ENCODE assay signal across 16 cellular contexts in genomic region chr7:134318443-134318842, GRCh38. TPM values are rescaled to one million over a fixed set of nuclear protein-coding genes. Genes with fewer than 3 reads are reported as not detected.
DNase-seq lines count a peak whose midpoint lies in the region; ATAC-seq and TF ChIP-seq lines count a peak whose summit lies in the region.
"Had no signal": no experiment of that assay in that cellular context is flagged by ENCODE, and none has a peak within 500 bp of the region (broad histone marks: within the 10 kb centered on the region; RNA-seq: fewer than 3 reads in every experiment).

No MANE protein-coding gene starts in this region.

- no peak overlapping the region; the same call in 1 of the 2 replicates for H2AFZ ChIP-seq in SK-N-SH (ENCODE audit: low read depth)

- H3K4me1 ChIP-seq in SK-N-SH (ENCODE audit: control insufficient read depth in 1 of 2, insufficient read depth in 2 of 2, low read depth in 1 of 2, low read length in 1 of 2) = peaks cover 4 to 21% of the 10 kb centered on the region in 2 experiments; a peak in 2 of 4 replicates

- no peaks in the 10 kb centered on the region for H3K9me3 ChIP-seq in SK-N-SH
- H3K9me3 ChIP-seq: BLaER1, HAP-1 had no signal

- H3K9ac ChIP-seq in SK-N-SH = no peak overlapping the region
- H3K9ac ChIP-seq: BLaER1 had no signal

- no peak for ATAC-seq in HG02678 (IDR thresholded peaks at IDR 0.05; ENCODE audit: unreplicated experiment)
- ATAC-seq: CD8-positive, alpha-beta T cell had no signal

- H3K27ac ChIP-seq in SK-N-SH (ENCODE audit: low read depth in 2 of 2, low read length in 1 of 2) = peak overlapping the region in 1 of 2 experiments; percentile 62; a peak in 2 of 4 replicates
- H3K27ac ChIP-seq: BLaER1, HL-60 had no signal

- peak; percentile 62 for DNase-seq in AG10803 (ENCODE audit: low read depth)
- peak; percentile 18 for DNase-seq in EH (ENCODE audit: low read depth)
- DNase-seq in SK-N-SH = peak; percentile 31
- peak; percentile 6 for DNase-seq in fibroblast of the aortic adventitia (ENCODE audit: low read depth)
- DNase-seq in germinal center (ENCODE audit: low spot score) = no peak
- DNase-seq in activated naive CD4-positive, alpha-beta T cell treated with anti-CD3 and anti-CD28 coated beads for 36 hours = no peak
- DNase-seq: AML-193; Calu3; CD8-positive, alpha-beta T cell; DMS79 treated with DMSO at 0.1 percent for 48 hours; EL had no signal

- H3K36me3 ChIP-seq in SK-N-SH (replicated peaks in 1 of 2; ENCODE audit: control insufficient read depth in 1 of 2, insufficient read depth in 2 of 2, low read length in 1 of 2) = peaks cover 0 to 3% of the 10 kb centered on the region in 2 experiments
- H3K36me3 ChIP-seq: BLaER1, HAP-1 had no signal

- peak in 1 of 2 experiments; percentile 62; a peak in 2 of 4 replicates for TF ChIP-seq EP300 in SK-N-SH (IDR thresholded peaks at IDR 0.05; ENCODE audit: borderline replicate concordance in 1 of 2, low read depth in 1 of 2, low read length in 1 of 2)

- CTCF ChIA-PET in SK-N-SH (lab: Yijun Ruan, JAX) = interaction anchor here (0.6 to 1.4 kb wide), 4 partner anchors 39 to 140 kb away, joined by 3 read pairs; partner anchors contain the start of gene AKR1B1
- CTCF ChIA-PET in activated naive CD4-positive, alpha-beta T cell treated with anti-CD3 and anti-CD28 coated beads for 36 hours (lab: Charles Lee) = no interaction called here

- H3K27me3 ChIP-seq in SK-N-SH (ENCODE audit: insufficient read depth) = no peaks in the 10 kb centered on the region
- H3K27me3 ChIP-seq: BLaER1 had no signal

- POLR2A ChIA-PET in SK-N-SH (lab: Yijun Ruan, JAX) = no interaction called here

- peaks cover 29% of the 10 kb centered on the region for H3K79me2 ChIP-seq in SK-N-SH (ENCODE audit: insufficient read depth)

- no peaks in the 10 kb centered on the region for H3K27me3 Mint-ChIP-seq in activated naive CD4-positive, alpha-beta T cell treated with anti-CD3 and anti-CD28 coated beads for 36 hours (ENCODE audit: low read depth)

- H3K4me3 Mint-ChIP-seq in activated naive CD4-positive, alpha-beta T cell treated with anti-CD3 and anti-CD28 coated beads for 36 hours = no peak overlapping the region
- H3K4me3 Mint-ChIP-seq: CD14-positive monocyte; CD8-positive, alpha-beta T cell had no signal

- intact Hi-C loops in activated naive CD4-positive, alpha-beta T cell treated with anti-CD3 and anti-CD28 coated beads for 36 hours (cut with micrococcal nuclease) = loop anchor here (5.0 to 10.0 kb wide), 5 partner anchors 549 to 1661 kb away; partner anchors contain the start of genes AGBL3 and WDR91

- H3K9me3 Mint-ChIP-seq in activated naive CD4-positive, alpha-beta T cell treated with anti-CD3 and anti-CD28 coated beads for 36 hours = no peaks in the 10 kb centered on the region
- H3K9me3 Mint-ChIP-seq: CD8-positive, alpha-beta T cell had no signal

- H3F3A ChIP-seq in SK-N-SH (replicated peaks; ENCODE audit: insufficient read depth) = no peaks in the 10 kb centered on the region

- no peak for TF ChIP-seq CTCF in AG10803 (conservative IDR thresholded peaks at IDR 0.05; ENCODE audit: low read length)
- TF ChIP-seq CTCF in SK-N-SH (IDR thresholded peaks at IDR 0.05) = no peak
- TF ChIP-seq CTCF in fibroblast of the aortic adventitia (IDR thresholded peaks at IDR 0.05; ENCODE audit: insufficient read depth, low read length) = no peak

- H3K27ac Mint-ChIP-seq in activated naive CD4-positive, alpha-beta T cell treated with anti-CD3 and anti-CD28 coated beads for 36 hours = no peak overlapping the region
- H3K27ac Mint-ChIP-seq: CD14-positive monocyte; CD8-positive, alpha-beta T cell had no signal

- H3K36me3 Mint-ChIP-seq in activated naive CD4-positive, alpha-beta T cell treated with anti-CD3 and anti-CD28 coated beads for 36 hours (ENCODE audit: low read depth) = no peaks in the 10 kb centered on the region
- H3K36me3 Mint-ChIP-seq: CD14-positive monocyte had no signal

- no peak overlapping the region for H3K4me2 ChIP-seq in SK-N-SH
- H3K4me2 ChIP-seq: BLaER1 had no signal

- TF ChIP-seq RAD21 in SK-N-SH (IDR thresholded peaks at IDR 0.05; ENCODE audit: low read length) = no peak

- no peaks in the 10 kb centered on the region for H4K20me1 ChIP-seq in SK-N-SH (ENCODE audit: insufficient read depth)
- H4K20me1 ChIP-seq: BLaER1 had no signal

- H3K4me3 ChIP-seq in AG10803 (ENCODE audit: low read length) (no peak overlapping the region), SK-N-SH (ENCODE audit: low read depth in 2 of 2, low read length in 1 of 2) (no peak overlapping the region), fibroblast of the aortic adventitia (ENCODE audit: low read depth, low read length) (no peak overlapping the region)
- H3K4me3 ChIP-seq: BLaER1, HAP-1 had no signal

- no peaks in the 10 kb centered on the region for H3K9me2 ChIP-seq in SK-N-SH

- peaks cover 16% of the 10 kb centered on the region for H3K4me1 Mint-ChIP-seq in activated naive CD4-positive, alpha-beta T cell treated with anti-CD3 and anti-CD28 coated beads for 36 hours (ENCODE audit: low read depth)

TF ChIP-seq in SK-N-SH, 30 proteins besides CTCF, POLR2A, EP300 and RAD21:
- TF ChIP-seq MEF2A (IDR thresholded peaks at IDR 0.05; ENCODE audit: borderline replicate concordance, low read depth) (no peak), GATA2 (CRISPR knock-in tag; IDR thresholded peaks at IDR 0.05) (peak; percentile 72), TCF12 (IDR thresholded peaks at IDR 0.05) (peak; percentile 34; the same call in 1 of the 2 replicates), TAF1 (IDR thresholded peaks at IDR 0.05; ENCODE audit: borderline replicate concordance, low read depth, low read length) (no peak), RCOR1 (IDR thresholded peaks at IDR 0.05; ENCODE audit: low read length) (peak; percentile 57; the same call in 1 of the 2 replicates), REST (IDR thresholded peaks at IDR 0.05; ENCODE audit: low read depth, low read length) (no peak)

RNA-seq across cellular contexts. Expression of gene SLC35B4, which starts 1.7 kb away (rescaled TPM):
- polyA plus RNA-seq in SK-N-SH (2012; rRNA removed) = 19.3 and 24.9 TPM in 2 replicates
- polyA plus RNA-seq in SK-N-SH (2012; cell fraction: cytosol; rRNA removed) = 17.4 and 21.4 TPM in 2 replicates
- polyA plus RNA-seq in SK-N-SH (2012; cell fraction: nucleus; rRNA removed) = 39.8 and 45.2 TPM in 2 replicates
- 7.8 and 18.4 TPM in 2 replicates for total RNA-seq in fibroblast of the aortic adventitia (ENCODE audit: low replicate concordance)
- total RNA-seq in activated naive CD4-positive, alpha-beta T cell treated with anti-CD3 and anti-CD28 coated beads for 36 hours = 10 to 100 TPM in 1 of 2 experiments, 1 to 10 TPM in 1; 7.9 to 10.3 TPM

Comparison
In these comparisons a context has a peak if more than half of its experiments do, and no peak if none do; other contexts are left out.
1. DNase-seq: peak in AG10803 (single experiment), EH (single experiment), SK-N-SH (single experiment) and fibroblast of the aortic adventitia (single experiment); none in germinal center (single experiment) and activated naive CD4-positive, alpha-beta T cell treated with anti-CD3 and anti-CD28 coated beads for 36 hours (single experiment).